21 cellular contexts compared by ENCODE assay signal in genomic region chr22:22546490-22546889, GRCh38. TPM values are rescaled to one million over a fixed set of nuclear protein-coding genes. Genes with fewer than 3 reads are reported as not detected.
DNase-seq lines count a peak whose midpoint lies in the region; ATAC-seq and TF ChIP-seq lines count a peak whose summit lies in the region.
"Had no signal": no experiment of that assay in that cellular context is flagged by ENCODE, and none has a peak within 500 bp of the region (broad histone marks: within the 10 kb centered on the region; RNA-seq: fewer than 3 reads in every experiment).

No MANE protein-coding gene starts in this region.

- no peaks in the 10 kb centered on the region for H3K79me1 ChIP-seq in trophoblast cell (ENCODE audit: low read length)

- H3K4me2 ChIP-seq in trophoblast cell (ENCODE audit: low read length) = no peak overlapping the region

- peak; percentile 66 to 92 for DNase-seq in HL-60 (ENCODE audit: low read depth in 1 of 2, low spot score in 1 of 2)
- DNase-seq in MV-4-11 (lab: John Stamatoyannopoulos, UW) = peak; percentile 90
- peak; percentile 40 for DNase-seq in amniotic epithelial cell (ENCODE audit: low read depth)
- peak; percentile 62 to 79 for DNase-seq in trophoblast cell
- no peak for DNase-seq in stimulated activated naive B cell treated with anti-CD40 and anti-IgM and Interleukin-4, amounts not matched to agents 10 μg/mL and 1 μg/mL and 100 μg/mL, for 72 hours
- DNase-seq: kidney, mesendoderm, natural killer cell, NCI-H1048, NCI-H510A treated with DMSO at 0.1 percent for 48 hours, pancreas, SHP77 treated with DMSO at 0.1 percent for 48 hours, stomach, T-helper 9 cell had no signal

- peaks cover 6 to 9% of the 10 kb centered on the region in 2 donors for H3K4me1 Mint-ChIP-seq in stimulated activated naive B cell treated with anti-CD40 and anti-IgM and Interleukin-4, amounts not matched to agents 10 μg/mL and 1 μg/mL and 100 μg/mL, for 72 hours
- H3K4me1 Mint-ChIP-seq: activated T-helper 17 cell treated with anti-CD3 and anti-CD28 coated beads, Interleukin-2, amount 50 U/mL, for 72 hours; brain; natural killer cell had no signal

- no peak overlapping the region for H2BK12ac ChIP-seq in trophoblast cell (ENCODE audit: low read length)

- H3K79me2 ChIP-seq in trophoblast cell (ENCODE audit: control insufficient read depth, insufficient read depth, low read length, poor library complexity) = no peaks in the 10 kb centered on the region

- ATAC-seq in HG03342 (IDR thresholded peaks at IDR 0.05; ENCODE audit: unreplicated experiment) = no peak
- ATAC-seq in HG03135 (IDR thresholded peaks at IDR 0.05; ENCODE audit: unreplicated experiment) = no peak
- no peak for ATAC-seq in stimulated activated naive B cell treated with anti-CD40 and anti-IgM and Interleukin-4, amounts not matched to agents 10 μg/mL and 1 μg/mL and 100 μg/mL, for 72 hours (replicated peaks)
- ATAC-seq: activated T-helper 17 cell treated with anti-CD3 and anti-CD28 coated beads, Interleukin-2, amount 50 U/mL, for 72 hours; natural killer cell had no signal

- no peak overlapping the region for H3K27ac Mint-ChIP-seq in stimulated activated naive B cell treated with anti-CD40 and anti-IgM and Interleukin-4, amounts not matched to agents 10 μg/mL and 1 μg/mL and 100 μg/mL, for 72 hours
- H3K27ac Mint-ChIP-seq: activated T-helper 17 cell treated with anti-CD3 and anti-CD28 coated beads, Interleukin-2, amount 50 U/mL, for 72 hours; brain; dendritic cell treated with granulocyte-macrophage colony-stimulating factor and Interleukin-4, amounts not matched to agents 40 ng/mL and 50 ng/mL, for 4 days; natural killer cell; type B pancreatic cell had no signal

- WGBS in trophoblast cell (ENCODE audit: extremely low coverage, insufficient coverage, insufficient read length) = no CpG with 5 or more reads among the region's 5 CpGs

- H3K4me3 ChIP-seq in HL-60 (replicated peaks; ENCODE audit: insufficient read depth, low read length) = no peak overlapping the region
- no peak overlapping the region for H3K4me3 ChIP-seq in trophoblast cell (ENCODE audit: low read depth, low read length)
- H3K4me3 ChIP-seq: BLaER1, pancreas, stomach had no signal

- no peak overlapping the region for H2AK5ac ChIP-seq in trophoblast cell (ENCODE audit: low read length)

- peaks cover 30% of the 10 kb centered on the region for H3K9me3 ChIP-seq in trophoblast cell (ENCODE audit: insufficient read depth, low read depth, low read length)
- H3K9me3 ChIP-seq: BLaER1, pancreas, stomach had no signal

- TF ChIP-seq CTCF in HL-60 (IDR thresholded peaks at IDR 0.05; ENCODE audit: insufficient read depth, low read length) = no peak

- no peak overlapping the region for H2BK5ac ChIP-seq in trophoblast cell (ENCODE audit: low read depth, low read length, poor library complexity)

- H4K12ac ChIP-seq in trophoblast cell (ENCODE audit: low read depth, low read length) = no peak overlapping the region

- no peaks in the 10 kb centered on the region for H3K36me3 Mint-ChIP-seq in stimulated activated naive B cell treated with anti-CD40 and anti-IgM and Interleukin-4, amounts not matched to agents 10 μg/mL and 1 μg/mL and 100 μg/mL, for 72 hours
- H3K36me3 Mint-ChIP-seq: brain, natural killer cell, type B pancreatic cell had no signal

- H2AFZ ChIP-seq in trophoblast cell (ENCODE audit: insufficient read depth, low read length, poor library complexity) = no peak overlapping the region

- H3K9me3 Mint-ChIP-seq in stimulated activated naive B cell treated with anti-CD40 and anti-IgM and Interleukin-4, amounts not matched to agents 10 μg/mL and 1 μg/mL and 100 μg/mL, for 72 hours = no peaks in the 10 kb centered on the region
- H3K9me3 Mint-ChIP-seq: activated T-helper 17 cell treated with anti-CD3 and anti-CD28 coated beads, Interleukin-2, amount 50 U/mL, for 72 hours; dendritic cell treated with granulocyte-macrophage colony-stimulating factor and Interleukin-4, amounts not matched to agents 40 ng/mL and 50 ng/mL, for 4 days; natural killer cell; type B pancreatic cell had no signal

- no peak overlapping the region for H3K4ac ChIP-seq in trophoblast cell (ENCODE audit: low read depth, low read length)

- H3K4me1 ChIP-seq in trophoblast cell (ENCODE audit: control insufficient read depth in 1 of 2, insufficient read depth in 2 of 2, low read length in 2 of 2) = no peaks in the 10 kb centered on the region
- H3K4me1 ChIP-seq: pancreas, stomach had no signal

- peaks cover 0 to 5% of the 10 kb centered on the region in 2 donors for H3K27me3 Mint-ChIP-seq in stimulated activated naive B cell treated with anti-CD40 and anti-IgM and Interleukin-4, amounts not matched to agents 10 μg/mL and 1 μg/mL and 100 μg/mL, for 72 hours
- H3K27me3 Mint-ChIP-seq: dendritic cell treated with granulocyte-macrophage colony-stimulating factor and Interleukin-4, amounts not matched to agents 40 ng/mL and 50 ng/mL, for 4 days had no signal

- no peaks in the 10 kb centered on the region for H3K27me3 ChIP-seq in HL-60 (ENCODE audit: insufficient read depth, poor library complexity, severe bottlenecking)
- H3K27me3 ChIP-seq in trophoblast cell (ENCODE audit: insufficient read depth, low read length) = peaks cover 5% of the 10 kb centered on the region
- H3K27me3 ChIP-seq: BLaER1, pancreas had no signal

- H3K4me3 Mint-ChIP-seq in stimulated activated naive B cell treated with anti-CD40 and anti-IgM and Interleukin-4, amounts not matched to agents 10 μg/mL and 1 μg/mL and 100 μg/mL, for 72 hours = no peak overlapping the region
- H3K4me3 Mint-ChIP-seq: activated T-helper 17 cell treated with anti-CD3 and anti-CD28 coated beads, Interleukin-2, amount 50 U/mL, for 72 hours; brain; dendritic cell treated with granulocyte-macrophage colony-stimulating factor and Interleukin-4, amounts not matched to agents 40 ng/mL and 50 ng/mL, for 4 days; natural killer cell; type B pancreatic cell had no signal

- H4K91ac ChIP-seq in trophoblast cell (ENCODE audit: low read depth, low read length) = no peak overlapping the region

- H3K9ac ChIP-seq in trophoblast cell (ENCODE audit: low read length) = no peak overlapping the region
- H3K9ac ChIP-seq: BLaER1 had no signal

- H2BK120ac ChIP-seq in trophoblast cell (ENCODE audit: insufficient read depth, low read length, poor library complexity) = no peak overlapping the region

- no peak overlapping the region for H4K8ac ChIP-seq in trophoblast cell (ENCODE audit: low read depth, low read length)

- H3K36me3 ChIP-seq in trophoblast cell (ENCODE audit: control insufficient read depth in 1 of 2, insufficient read depth in 2 of 2, low read length in 2 of 2) = no peaks in the 10 kb centered on the region
- H3K36me3 ChIP-seq: BLaER1, pancreas, stomach had no signal

- H3K27ac ChIP-seq in HL-60 (replicated peaks) = peak overlapping the region; percentile 58
- no peak overlapping the region for H3K27ac ChIP-seq in trophoblast cell (ENCODE audit: low read depth, low read length)
- H3K27ac ChIP-seq: BLaER1, pancreas, stomach had no signal

- H3K18ac ChIP-seq in trophoblast cell (ENCODE audit: low read length) = no peak overlapping the region

- no peak overlapping the region for H3K14ac ChIP-seq in trophoblast cell (ENCODE audit: low read length)

- no peak overlapping the region for H3K23ac ChIP-seq in trophoblast cell (ENCODE audit: low read length)

RNA-seq across cellular contexts. Expression of gene PRAME, which starts 12.6 kb away (rescaled TPM):
- not detected in 2 replicates for polyA plus RNA-seq in trophoblast cell (2013)
- polyA plus RNA-seq: pancreas, stomach had no signal

RNA-seq across cellular contexts. Expression of gene ZNF280A, which starts 26.4 kb away (rescaled TPM):
- polyA plus RNA-seq in trophoblast cell (2013) = 0.03 TPM in 1 of 2 replicates, not detected in the other
- polyA plus RNA-seq: pancreas, stomach had no signal

RNA-seq across cellular contexts. Expression of gene ZNF280B, which starts 37.9 kb away (rescaled TPM):
- polyA plus RNA-seq in trophoblast cell (2013) = 0.58 and 0.60 TPM in 2 replicates
